Comparison of ENCODE assay signal across 8 cellular contexts in the genomic region with DNA sequence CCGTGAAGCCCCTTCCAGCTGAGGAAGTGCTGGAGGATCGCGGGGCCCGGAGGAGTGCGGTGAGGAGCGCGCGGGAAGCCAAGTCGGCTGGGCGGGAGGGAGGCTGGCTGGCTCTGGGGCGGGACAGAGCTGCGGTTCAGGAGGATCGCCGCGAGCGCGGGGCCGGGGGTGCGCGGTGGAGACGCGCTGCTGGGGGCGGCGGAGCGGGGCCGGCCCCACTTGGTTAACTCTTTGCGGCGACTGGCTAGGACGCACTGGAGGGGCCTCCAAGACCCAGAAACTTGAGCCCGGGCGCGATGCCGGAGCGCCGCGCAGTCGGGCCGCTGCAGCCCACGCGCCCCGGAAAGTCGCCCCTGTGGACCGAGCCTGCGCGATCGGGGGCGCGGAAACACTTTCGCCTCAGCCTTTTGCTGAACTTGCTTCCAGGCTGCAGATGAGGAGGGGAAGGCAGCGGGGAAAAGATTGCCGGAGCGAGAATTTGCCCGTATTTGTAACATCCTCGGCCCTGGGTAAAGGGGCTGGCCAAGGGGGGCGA. TPM values are rescaled to one million over a fixed set of nuclear protein-coding genes. Genes with fewer than 3 reads are reported as not detected.
DNase-seq lines count a peak whose midpoint lies in the region; ATAC-seq and TF ChIP-seq lines count a peak whose summit lies in the region.

No MANE protein-coding gene starts in this region.

- DNase-seq in AG08395 (ENCODE audit: low spot score), result peak; percentile 31
- peak; percentile 17 for DNase-seq in activated CD4-positive, alpha-beta memory T cell treated with anti-CD3 and anti-CD28 coated beads, Interleukin-2, amount 10 ng/mL, durations not matched to agents 7 days and 5 days
- DNase-seq in neural crest cell (ENCODE audit: low read depth, low spot score), result peak; percentile 32
- no peak for DNase-seq in NCI-H1092 treated with DMSO at 0.1 percent for 48 hours (lab: John Stamatoyannopoulos, UW)
- no peak for DNase-seq in NCI-H1417 treated with DMSO at 0.1 percent for 48 hours (lab: John Stamatoyannopoulos, UW)

- ATAC-seq in GM18517 (IDR thresholded peaks at IDR 0.05; ENCODE audit: unreplicated experiment), result peak; percentile 30
- peak; percentile 39 for ATAC-seq in HG03135 (IDR thresholded peaks at IDR 0.05; ENCODE audit: unreplicated experiment)
- ATAC-seq in gastroesophageal sphincter, result peak; percentile 19

- H3K4me1 Mint-ChIP-seq in activated CD4-positive, alpha-beta memory T cell treated with anti-CD3 and anti-CD28 coated beads, Interleukin-2, amount 10 ng/mL, durations not matched to agents 7 days and 5 days, result peaks cover 12% of the 10 kb centered on the region
- H3K4me1 Mint-ChIP-seq in neural crest cell, result peaks cover 25% of the 10 kb centered on the region

- no peaks in the 10 kb centered on the region for H3K36me3 Mint-ChIP-seq in activated CD4-positive, alpha-beta memory T cell treated with anti-CD3 and anti-CD28 coated beads, Interleukin-2, amount 10 ng/mL, durations not matched to agents 7 days and 5 days (ENCODE audit: low read depth)
- no peaks in the 10 kb centered on the region for H3K36me3 Mint-ChIP-seq in neural crest cell (ENCODE audit: low read depth)

- H3K4me1 ChIP-seq in gastroesophageal sphincter, result peaks cover 0 to 47% (median 12%) of the 10 kb centered on the region in 3 donors

- no peak overlapping the region for H3K27ac Mint-ChIP-seq in activated CD4-positive, alpha-beta memory T cell treated with anti-CD3 and anti-CD28 coated beads, Interleukin-2, amount 10 ng/mL, durations not matched to agents 7 days and 5 days
- H3K27ac Mint-ChIP-seq in neural crest cell (ENCODE audit: unreplicated experiment), result peak overlapping the region; percentile 92

- CTCF ChIA-PET in activated CD4-positive, alpha-beta memory T cell treated with anti-CD3 and anti-CD28 coated beads, Interleukin-2, amount 10 ng/mL, durations not matched to agents 7 days and 5 days (lab: Charles Lee), result no interaction called here

- TF ChIP-seq CTCF in gastroesophageal sphincter (IDR thresholded peaks at IDR 0.05), result peak in 1 of 4 experiments; percentile 3
- TF ChIP-seq CTCF in neural crest cell (conservative IDR thresholded peaks at IDR 0.05), result no peak

- H3K9me3 ChIP-seq in gastroesophageal sphincter, result no peaks in the 10 kb centered on the region

- H3K27me3 ChIP-seq in gastroesophageal sphincter, result no peaks in the 10 kb centered on the region

- TF ChIP-seq EP300 in gastroesophageal sphincter (IDR thresholded peaks at IDR 0.05), result no peak

- TF ChIP-seq POLR2A in gastroesophageal sphincter (IDR thresholded peaks at IDR 0.05), result no peak

- peak overlapping the region; percentile 77 for H3K4me3 Mint-ChIP-seq in activated CD4-positive, alpha-beta memory T cell treated with anti-CD3 and anti-CD28 coated beads, Interleukin-2, amount 10 ng/mL, durations not matched to agents 7 days and 5 days
- peak overlapping the region; percentile 97 for H3K4me3 Mint-ChIP-seq in neural crest cell

- no peaks in the 10 kb centered on the region for H3K9me3 Mint-ChIP-seq in activated CD4-positive, alpha-beta memory T cell treated with anti-CD3 and anti-CD28 coated beads, Interleukin-2, amount 10 ng/mL, durations not matched to agents 7 days and 5 days
- no peaks in the 10 kb centered on the region for H3K9me3 Mint-ChIP-seq in neural crest cell

- peak overlapping the region; percentile 59 to 98 (median 95) for H3K27ac ChIP-seq in gastroesophageal sphincter

- no peaks in the 10 kb centered on the region for H3K36me3 ChIP-seq in gastroesophageal sphincter

- H3K4me3 ChIP-seq in gastroesophageal sphincter, result peak overlapping the region; percentile 64 to 98

- POLR2A ChIA-PET in activated CD4-positive, alpha-beta memory T cell treated with anti-CD3 and anti-CD28 coated beads, Interleukin-2, amount 10 ng/mL, durations not matched to agents 7 days and 5 days (lab: Charles Lee), result no interaction called here

- 0% methylated on average over 3 to 7 of the region's 55 CpGs for WGBS in gastroesophageal sphincter (ENCODE audit: low coverage in 1 of 2), 2 donors

- peaks cover 61% of the 10 kb centered on the region for H3K27me3 Mint-ChIP-seq in activated CD4-positive, alpha-beta memory T cell treated with anti-CD3 and anti-CD28 coated beads, Interleukin-2, amount 10 ng/mL, durations not matched to agents 7 days and 5 days
- peaks cover 12% of the 10 kb centered on the region for H3K27me3 Mint-ChIP-seq in neural crest cell (ENCODE audit: low read depth)

RNA-seq across cellular contexts. Expression of a gene that starts 0.6 kb away (rescaled TPM):
- under 1 TPM; 0.88 to 0.93 TPM for total RNA-seq in activated CD4-positive, alpha-beta memory T cell treated with anti-CD3 and anti-CD28 coated beads, Interleukin-2, amount 10 ng/mL, durations not matched to agents 7 days and 5 days
- 100 to 1,000 TPM; 168 to 365 (median 242) TPM for total RNA-seq in gastroesophageal sphincter
- total RNA-seq in neural crest cell, result 10.0 and 11.8 TPM in 2 replicates

Comparison
In these comparisons a context has a peak if more than half of its experiments do, and no peak if none do; other contexts are left out.
1. DNase-seq: peak in AG08395 (single experiment), activated CD4-positive, alpha-beta memory T cell treated with anti-CD3 and anti-CD28 coated beads, Interleukin-2, amount 10 ng/mL, durations not matched to agents 7 days and 5 days (single experiment) and neural crest cell (single experiment); none in NCI-H1092 treated with DMSO at 0.1 percent for 48 hours (single experiment) and NCI-H1417 treated with DMSO at 0.1 percent for 48 hours (single experiment).
2. RNA of a gene that starts 0.6 kb away (total RNA-seq): 168 to 365 TPM in gastroesophageal sphincter; 10.0 to 11.8 TPM in neural crest cell and 0.88 to 0.93 TPM in activated CD4-positive, alpha-beta memory T cell treated with anti-CD3 and anti-CD28 coated beads, Interleukin-2, amount 10 ng/mL, durations not matched to agents 7 days and 5 days; every median in the first group is over 10 times any median in the second.
3. Peak in every context shown above with its lines, with median percentiles within 50 percentile points of each other: ATAC-seq.